ENCODE assay signal across 1 cellular context in genomic region chr1:151144474-151145157, GRCh38.
TF ChIP-seq lines count a peak whose summit lies in the region.

No MANE protein-coding gene starts in this region.

TF ChIP-seq in HepG2, 621 proteins besides CTCF, POLR2A, EP300 and RAD21:
- TF ChIP-seq FUBP1 (CRISPR knock-in tag; IDR thresholded peaks at IDR 0.05; ENCODE audit: borderline replicate concordance) (no peak), SUZ12 (IDR thresholded peaks at IDR 0.05; ENCODE audit: low read depth, low read length) (no peak), MXD4 (CRISPR knock-in tag; IDR thresholded peaks at IDR 0.05) (no peak), NAIF1 (CRISPR knock-in tag; IDR thresholded peaks at IDR 0.05; ENCODE audit: borderline replicate concordance) (no peak), ZNF503 (CRISPR knock-in tag; IDR thresholded peaks at IDR 0.05) (no peak), RFXANK (CRISPR knock-in tag; IDR thresholded peaks at IDR 0.05) (no peak)
